In genomic region chr4:19030536-19030935, GRCh38 we compare ENCODE assay signal across 24 cellular contexts.
A peak's percentile ranks its signal among the peaks of the same experiment; 100 is the strongest.
DNase-seq lines count a peak whose midpoint lies in the region; ATAC-seq and TF ChIP-seq lines count a peak whose summit lies in the region.
"Had no signal": no experiment of that assay in that cellular context is flagged by ENCODE, and none has a peak within 500 bp of the region (broad histone marks: within the 10 kb centered on the region; RNA-seq: fewer than 3 reads in every experiment).

No MANE protein-coding gene starts in this region.

- peak; percentile 49; the same call in 2 of the 3 replicates for ATAC-seq in SK-N-SH treated with all-trans-retinoic acid at 6 μM for 48 hours
- no peak for ATAC-seq in GM21367 (IDR thresholded peaks at IDR 0.05; ENCODE audit: unreplicated experiment)
- ATAC-seq: GM12878, K562, PC-3 had no signal

- H3K79me2 ChIP-seq in SK-N-SH (ENCODE audit: insufficient read depth) (no peaks in the 10 kb centered on the region), OCI-LY7 (ENCODE audit: insufficient read depth, low read depth, low read length) (no peaks in the 10 kb centered on the region)

- DNase-seq in SK-N-SH (no peak), fibroblast of pulmonary artery (ENCODE audit: low read depth) (peak; percentile 1), mesothelial cell of epicardium (ENCODE audit: low spot score in 2 of 2, unreplicated experiment in 2 of 2) (no peak), type B pancreatic cell (ENCODE audit: extremely low spot score, unreplicated experiment) (no peak), OCI-LY7 (ENCODE audit: low spot score) (no peak)
- no peak for DNase-seq in effector memory CD4-positive, alpha-beta T cell
- DNase-seq: CD4-positive, alpha-beta memory T cell; DMS 273 treated with DMSO at 0.1 percent for 48 hours; DMS79 treated with DMSO at 0.1 percent for 48 hours; MM.1S; NCI-H1048; NCI-H1417 treated with DMSO at 0.1 percent for 48 hours; NCI-H187; NCI-H446; NCI-H526 treated with DMSO at 0.1 percent for 48 hours; PC-3; SHP77 had no signal

- no peak overlapping the region for H3K9ac ChIP-seq in SK-N-SH
- H3K9ac ChIP-seq: BLaER1 treated with 17β-estradiol and CSF1 and Interleukin-3, amounts not matched to agents 10 nM and 100 nM had no signal

- TF ChIP-seq CTCF in SK-N-SH (IDR thresholded peaks at IDR 0.05) = no peak
- TF ChIP-seq CTCF in fibroblast of pulmonary artery (IDR thresholded peaks at IDR 0.05; ENCODE audit: low read length, missing control alignments) = no peak
- no peak for TF ChIP-seq CTCF in mesothelial cell of epicardium (IDR thresholded peaks at IDR 0.05; ENCODE audit: unreplicated experiment)
- TF ChIP-seq CTCF in type B pancreatic cell (conservative IDR thresholded peaks at IDR 0.05) = no peak
- no peak for TF ChIP-seq CTCF in OCI-LY7 (conservative IDR thresholded peaks at IDR 0.05; ENCODE audit: low read length)

- H3K27me3 ChIP-seq in SK-N-SH (ENCODE audit: insufficient read depth) = no peaks in the 10 kb centered on the region
- H3K27me3 ChIP-seq in effector memory CD4-positive, alpha-beta T cell (replicated peaks; ENCODE audit: control insufficient read depth, insufficient read depth, low read length, poor library complexity, severe bottlenecking) = no peaks in the 10 kb centered on the region
- H3K27me3 ChIP-seq: BLaER1 treated with 17β-estradiol and CSF1 and Interleukin-3, amounts not matched to agents 10 nM and 100 nM had no signal

- no peak overlapping the region for H3K4me3 ChIP-seq in SK-N-SH (ENCODE audit: low read depth in 2 of 2, low read length in 1 of 2)
- H3K4me3 ChIP-seq in fibroblast of pulmonary artery (replicated peaks; ENCODE audit: low read depth, low read length) = no peak overlapping the region
- no peak overlapping the region for H3K4me3 ChIP-seq in effector memory CD4-positive, alpha-beta T cell (ENCODE audit: insufficient read depth, low read depth, low read length, poor library complexity, severe bottlenecking)
- H3K4me3 ChIP-seq in OCI-LY7 (ENCODE audit: low read depth, low read length, poor library complexity, severe bottlenecking) = no peak overlapping the region
- H3K4me3 ChIP-seq: BLaER1 treated with 17β-estradiol and CSF1 and Interleukin-3, amounts not matched to agents 10 nM and 100 nM; GM12878; K562 had no signal

- H3K27me3 Mint-ChIP-seq in mesothelial cell of epicardium (ENCODE audit: low read depth) (no peaks in the 10 kb centered on the region), type B pancreatic cell (no peaks in the 10 kb centered on the region)
- H3K27me3 Mint-ChIP-seq: CD4-positive, alpha-beta memory T cell had no signal

- H3K36me3 Mint-ChIP-seq in mesothelial cell of epicardium (no peaks in the 10 kb centered on the region), type B pancreatic cell (no peaks in the 10 kb centered on the region)
- H3K36me3 Mint-ChIP-seq: CD4-positive, alpha-beta memory T cell had no signal

- H3K4me2 ChIP-seq in SK-N-SH (no peak overlapping the region), OCI-LY7 (ENCODE audit: low read length) (no peak overlapping the region)
- H3K4me2 ChIP-seq: BLaER1 treated with 17β-estradiol and CSF1 and Interleukin-3, amounts not matched to agents 10 nM and 100 nM had no signal

- TF ChIP-seq EP300 in SK-N-SH (IDR thresholded peaks at IDR 0.05; ENCODE audit: borderline replicate concordance in 1 of 2, low read depth in 1 of 2, low read length in 1 of 2) = no peak

- no peaks in the 10 kb centered on the region for H3F3A ChIP-seq in SK-N-SH (replicated peaks; ENCODE audit: insufficient read depth)

- H3K9me3 ChIP-seq in SK-N-SH = no peaks in the 10 kb centered on the region
- H3K9me3 ChIP-seq in effector memory CD4-positive, alpha-beta T cell (ENCODE audit: control insufficient read depth, low read length) = no peaks in the 10 kb centered on the region
- H3K9me3 ChIP-seq in OCI-LY7 (ENCODE audit: low read length) = no peaks in the 10 kb centered on the region; the same call in 1 of the 2 replicates
- H3K9me3 ChIP-seq: Caco-2 had no signal

- CTCF ChIA-PET in SK-N-SH (lab: Yijun Ruan, JAX) (no interaction called here), OCI-LY7 (lab: Charles Lee; ENCODE audit: unreplicated experiment) (no interaction called here)

- H3K36me3 ChIP-seq in SK-N-SH (replicated peaks in 1 of 2; ENCODE audit: control insufficient read depth in 1 of 2, insufficient read depth in 2 of 2, low read length in 1 of 2) (no peaks in the 10 kb centered on the region), OCI-LY7 (ENCODE audit: insufficient read depth, low read length) (no peaks in the 10 kb centered on the region)
- H3K36me3 ChIP-seq in effector memory CD4-positive, alpha-beta T cell (ENCODE audit: control insufficient read depth, insufficient read depth, low read length) = no peaks in the 10 kb centered on the region
- H3K36me3 ChIP-seq: BLaER1 treated with 17β-estradiol and CSF1 and Interleukin-3, amounts not matched to agents 10 nM and 100 nM had no signal

- no peak for TF ChIP-seq RAD21 in SK-N-SH (IDR thresholded peaks at IDR 0.05; ENCODE audit: low read length)

- H3K27ac Mint-ChIP-seq in mesothelial cell of epicardium (peak overlapping the region; percentile 79), type B pancreatic cell (peak overlapping the region; percentile 75)
- H3K27ac Mint-ChIP-seq: CD4-positive, alpha-beta memory T cell had no signal

- H3K9me2 ChIP-seq in SK-N-SH = no peaks in the 10 kb centered on the region
- H3K9me2 ChIP-seq in OCI-LY7 (ENCODE audit: insufficient read depth, low read length) = no peaks in the 10 kb centered on the region

- H3K4me1 ChIP-seq in SK-N-SH (ENCODE audit: control insufficient read depth in 1 of 2, insufficient read depth in 2 of 2, low read depth in 1 of 2, low read length in 1 of 2) = no peaks in the 10 kb centered on the region; a peak in 1 of 4 replicates
- H3K4me1 ChIP-seq in effector memory CD4-positive, alpha-beta T cell (ENCODE audit: control insufficient read depth, insufficient read depth, low read length, poor library complexity, severe bottlenecking) = no peaks in the 10 kb centered on the region
- H3K4me1 ChIP-seq in OCI-LY7 (ENCODE audit: insufficient read depth, low read length, poor library complexity, severe bottlenecking) = no peaks in the 10 kb centered on the region
- H3K4me1 ChIP-seq: BLaER1 treated with 17β-estradiol and CSF1 and Interleukin-3, amounts not matched to agents 10 nM and 100 nM had no signal

- H3K4me1 Mint-ChIP-seq in mesothelial cell of epicardium (peaks cover 66% of the 10 kb centered on the region), type B pancreatic cell (ENCODE audit: unreplicated experiment) (peaks cover 39% of the 10 kb centered on the region)
- H3K4me1 Mint-ChIP-seq: CD4-positive, alpha-beta memory T cell had no signal

- H2AFZ ChIP-seq in SK-N-SH (ENCODE audit: low read depth) (no peak overlapping the region), OCI-LY7 (ENCODE audit: low read length) (no peak overlapping the region)

- H3K9me3 Mint-ChIP-seq in mesothelial cell of epicardium (no peaks in the 10 kb centered on the region), type B pancreatic cell (peaks cover 14% of the 10 kb centered on the region)

- H3K4me3 Mint-ChIP-seq in mesothelial cell of epicardium (no peak overlapping the region), type B pancreatic cell (no peak overlapping the region)
- H3K4me3 Mint-ChIP-seq: CD4-positive, alpha-beta memory T cell had no signal

- H3K27ac ChIP-seq in SK-N-SH (ENCODE audit: low read depth in 2 of 2, low read length in 1 of 2) = peak overlapping the region in 1 of 2 experiments; percentile 8; a peak in 1 of 4 replicates
- H3K27ac ChIP-seq in effector memory CD4-positive, alpha-beta T cell (ENCODE audit: insufficient read depth, low read length, poor library complexity, severe bottlenecking) = no peak overlapping the region
- no peak overlapping the region for H3K27ac ChIP-seq in OCI-LY7 (ENCODE audit: low read depth, low read length, poor library complexity, severe bottlenecking)
- H3K27ac ChIP-seq: 22Rv1; BLaER1 treated with 17β-estradiol and CSF1 and Interleukin-3, amounts not matched to agents 10 nM and 100 nM had no signal

- H4K20me1 ChIP-seq in SK-N-SH (ENCODE audit: insufficient read depth) (no peaks in the 10 kb centered on the region), OCI-LY7 (ENCODE audit: insufficient read depth, low read length) (no peaks in the 10 kb centered on the region)
- H4K20me1 ChIP-seq: BLaER1 treated with 17β-estradiol and CSF1 and Interleukin-3, amounts not matched to agents 10 nM and 100 nM had no signal

- BruUV-seq in OCI-LY7 (replicated peaks; lab: Mats Ljungman, UMichigan) = no TSS peak

- POLR2A ChIA-PET in SK-N-SH (lab: Yijun Ruan, JAX) = no interaction called here
- POLR2A ChIA-PET in OCI-LY7 (lab: Charles Lee) = no interaction called here

- intact Hi-C loops in OCI-LY7 (cut with micrococcal nuclease; ENCODE audit: unreplicated experiment) = no loop called here

TF ChIP-seq in SK-N-SH treated with all-trans-retinoic acid at 6 μM for 48 hours, 23 proteins besides CTCF, POLR2A, EP300 and RAD21:
- TF ChIP-seq TOX (CRISPR knock-in tag; IDR thresholded peaks at IDR 0.05; ENCODE audit: borderline replicate concordance) = no peak
- no peak for TF ChIP-seq ZNF565 (CRISPR knock-in tag; conservative IDR thresholded peaks at IDR 0.05; ENCODE audit: low read depth)
- TF ChIP-seq PPARA (CRISPR knock-in tag; IDR thresholded peaks at IDR 0.05; ENCODE audit: borderline replicate concordance) = no peak
- no peak for TF ChIP-seq ESRRG (CRISPR knock-in tag; IDR thresholded peaks at IDR 0.05)
- TF ChIP-seq ZFP30 (CRISPR knock-in tag; IDR thresholded peaks at IDR 0.05) = no peak
- TF ChIP-seq ISL1 (CRISPR knock-in tag; IDR thresholded peaks at IDR 0.05) = no peak
- no peak for TF ChIP-seq TCF4 (CRISPR knock-in tag; IDR thresholded peaks at IDR 0.05; ENCODE audit: borderline replicate concordance)
TF ChIP-seq in SK-N-SH treated with all-trans-retinoic acid at 6 μM for 48 hours: peak in this region for 0.

TF ChIP-seq in SK-N-SH, 30 proteins besides CTCF, POLR2A, EP300 and RAD21:
- no peak for TF ChIP-seq NRF1 (IDR thresholded peaks at IDR 0.05; ENCODE audit: low read depth, low read length)
- no peak for TF ChIP-seq FOSL2 (IDR thresholded peaks at IDR 0.05; ENCODE audit: borderline replicate concordance, low read depth)
- TF ChIP-seq RXRA (IDR thresholded peaks at IDR 0.05; ENCODE audit: borderline replicate concordance, low read depth) = no peak
- no peak for TF ChIP-seq GATA2 (CRISPR knock-in tag; IDR thresholded peaks at IDR 0.05)
- TF ChIP-seq, protein P1, sequence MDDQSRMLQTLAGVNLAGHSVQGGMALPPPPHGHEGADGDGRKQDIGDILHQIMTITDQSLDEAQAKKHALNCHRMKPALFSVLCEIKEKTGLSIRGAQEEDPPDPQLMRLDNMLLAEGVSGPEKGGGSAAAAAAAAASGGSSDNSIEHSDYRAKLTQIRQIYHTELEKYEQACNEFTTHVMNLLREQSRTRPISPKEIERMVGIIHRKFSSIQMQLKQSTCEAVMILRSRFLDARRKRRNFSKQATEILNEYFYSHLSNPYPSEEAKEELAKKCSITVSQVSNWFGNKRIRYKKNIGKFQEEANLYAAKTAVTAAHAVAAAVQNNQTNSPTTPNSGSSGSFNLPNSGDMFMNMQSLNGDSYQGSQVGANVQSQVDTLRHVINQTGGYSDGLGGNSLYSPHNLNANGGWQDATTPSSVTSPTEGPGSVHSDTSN (IDR thresholded peaks at IDR 0.05) = no peak
- no peak for TF ChIP-seq MXI1 (IDR thresholded peaks at IDR 0.05; ENCODE audit: low read depth, low read length)
- TF ChIP-seq GABPA (IDR thresholded peaks at IDR 0.05; ENCODE audit: low read depth) = no peak
